ENCODE assay signal across 10 cellular contexts in genomic region chr11:102810943-102811528, GRCh38. TPM values are rescaled to one million over a fixed set of nuclear protein-coding genes. Genes with fewer than 3 reads are reported as not detected.
DNase-seq lines count a peak whose midpoint lies in the region; ATAC-seq and TF ChIP-seq lines count a peak whose summit lies in the region.
"Had no signal": no experiment of that assay in that cellular context is flagged by ENCODE, and none has a peak within 500 bp of the region (broad histone marks: within the 10 kb centered on the region; RNA-seq: fewer than 3 reads in every experiment).

No MANE protein-coding gene starts in this region.

- H3K4me1 ChIP-seq in ACC112 (ENCODE audit: control insufficient read depth, insufficient read depth, low read length, unreplicated experiment) = no peaks in the 10 kb centered on the region
- no peaks in the 10 kb centered on the region for H3K4me1 ChIP-seq in suprapubic skin

- 6% methylated on average over 3 of the region's 3 CpGs for WGBS in suprapubic skin

- no peaks in the 10 kb centered on the region for H3K79me2 ChIP-seq in ACC112 (ENCODE audit: control insufficient read depth, insufficient read depth, low read length, unreplicated experiment)

- peak overlapping the region; percentile 76 for H2AFZ ChIP-seq in ACC112 (ENCODE audit: low read length, unreplicated experiment)

- no peak for TF ChIP-seq POLR2A in suprapubic skin (IDR thresholded peaks at IDR 0.05)
- no peak for TF ChIP-seq POLR2A in GM18505 (IDR thresholded peaks at IDR 0.05; ENCODE audit: borderline replicate concordance, extremely low read depth, insufficient read depth, insufficient read length)

- no peak overlapping the region for H3K27ac ChIP-seq in ACC112 (ENCODE audit: low read depth, low read length)
- H3K27ac ChIP-seq in suprapubic skin = no peak overlapping the region

- DNase-seq in RKO (ENCODE audit: low spot score) = peak; percentile 26
- peak; percentile 17 for DNase-seq in glomerular visceral epithelial cell (ENCODE audit: extremely low spot score)
- no peak for DNase-seq in cerebellar nuclear complex (lab: John Stamatoyannopoulos, UW)
- no peak for DNase-seq in suprapubic skin (ENCODE audit: low spot score in 2 of 2)
- no peak for DNase-seq in NCI-H1694 treated with DMSO at 0.1 percent for 48 hours (lab: John Stamatoyannopoulos, UW)
- DNase-seq: activated naive CD8-positive, alpha-beta T cell treated with anti-CD3 and anti-CD28 coated beads, Interleukin-2, amount 10 ng/mL, durations not matched to agents 7 days and 5 days; NCI-H2029 treated with DMSO at 0.1 percent for 48 hours had no signal

- TF ChIP-seq CTCF in GM12873 (IDR thresholded peaks at IDR 0.05; ENCODE audit: insufficient read depth, low read depth, low read length, missing control alignments) = peak; percentile 38
- TF ChIP-seq CTCF in suprapubic skin (IDR thresholded peaks at IDR 0.05) = no peak

- H3K36me3 ChIP-seq in ACC112 (ENCODE audit: insufficient read depth, low read length) (no peaks in the 10 kb centered on the region), suprapubic skin (no peaks in the 10 kb centered on the region)

- no peak for TF ChIP-seq EP300 in suprapubic skin (IDR thresholded peaks at IDR 0.05)

- 0 out of 2 replicates have a peak, but pooled peaks cover 3% of the 10 kb centered on the region for H3K27me3 ChIP-seq in ACC112 (ENCODE audit: insufficient read depth, low read length)
- no peaks in the 10 kb centered on the region for H3K27me3 ChIP-seq in suprapubic skin

- H3K9me3 ChIP-seq in suprapubic skin = no peaks in the 10 kb centered on the region

- H3K4me3 ChIP-seq in ACC112 (ENCODE audit: low read depth, low read length) = no peak overlapping the region
- H3K4me3 ChIP-seq in suprapubic skin = no peak overlapping the region

- no peak for ATAC-seq in GM18505 (IDR thresholded peaks at IDR 0.05; ENCODE audit: unreplicated experiment)

RNA-seq across cellular contexts. Expression of gene MMP1, which starts 13.1 kb away (rescaled TPM):
- under 1 TPM in 1 of 4 donors, not detected in 3; 0.40 TPM for total RNA-seq in suprapubic skin
- total RNA-seq: activated naive CD8-positive, alpha-beta T cell treated with anti-CD3 and anti-CD28 coated beads, Interleukin-2, amount 10 ng/mL, durations not matched to agents 7 days and 5 days had no signal

RNA-seq across cellular contexts. Expression of gene MMP10, which starts 30.6 kb away (rescaled TPM):
- total RNA-seq in suprapubic skin = not detected
- total RNA-seq: activated naive CD8-positive, alpha-beta T cell treated with anti-CD3 and anti-CD28 coated beads, Interleukin-2, amount 10 ng/mL, durations not matched to agents 7 days and 5 days had no signal

RNA-seq across cellular contexts. Expression of gene MMP3, which starts 32.4 kb away (rescaled TPM):
- total RNA-seq in suprapubic skin = 10 to 100 TPM in 1 of 4 donors, 1 to 10 TPM in 3; 1.4 to 17.2 (median 4.6) TPM
- total RNA-seq: activated naive CD8-positive, alpha-beta T cell treated with anti-CD3 and anti-CD28 coated beads, Interleukin-2, amount 10 ng/mL, durations not matched to agents 7 days and 5 days had no signal

Comparison
In these comparisons a context has a peak if more than half of its experiments do, and no peak if none do; other contexts are left out.
1. DNase-seq: peak in RKO (single experiment) and glomerular visceral epithelial cell (single experiment); none in cerebellar nuclear complex (0 of 2), suprapubic skin (0 of 2) and NCI-H1694 treated with DMSO at 0.1 percent for 48 hours (single experiment).